3 cellular contexts compared by ENCODE assay signal in the genomic region with DNA sequence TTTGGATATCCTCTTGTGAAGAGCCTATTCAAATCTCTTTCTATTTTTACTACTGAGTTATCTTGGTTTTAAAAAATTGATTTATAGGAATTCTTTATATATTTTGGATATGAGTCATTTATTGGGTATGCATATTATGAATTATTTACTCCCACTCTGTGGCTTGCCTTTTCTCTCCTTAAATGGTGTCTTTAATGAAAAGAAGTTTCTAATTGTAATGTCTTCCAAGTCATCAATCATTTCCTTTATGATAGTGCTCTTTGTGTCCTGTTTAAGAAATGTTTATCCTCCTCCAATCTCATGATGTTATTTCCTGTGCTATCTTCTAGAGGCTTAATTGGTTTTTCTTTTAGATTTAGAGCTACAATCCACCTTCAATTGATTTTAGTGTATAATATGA.
A peak's percentile ranks its signal among the peaks of the same experiment; 100 is the strongest.
TF ChIP-seq lines count a peak whose summit lies in the region.

No MANE protein-coding gene starts in this region.

TF ChIP-seq in SK-N-SH, 30 proteins besides CTCF, POLR2A, EP300 and RAD21 (continued from another document):
- TF ChIP-seq PBX3 (IDR thresholded peaks at IDR 0.05): 0 out of 2 replicates have a peak, but pooled peaks have one; percentile 10
- no peak for TF ChIP-seq EZH2phosphoT487 (IDR thresholded peaks at IDR 0.05; ENCODE audit: borderline replicate concordance, low read depth)
- TF ChIP-seq JUND (IDR thresholded peaks at IDR 0.05): 0 out of 2 replicates have a peak, but pooled peaks have one; percentile 18
- no peak for TF ChIP-seq MXI1 (IDR thresholded peaks at IDR 0.05; ENCODE audit: low read depth, low read length)

TF ChIP-seq in SK-N-SH treated with all-trans-retinoic acid at 6 μM for 48 hours, 23 proteins besides CTCF, POLR2A, EP300 and RAD21 (continues in another document):
- TF ChIP-seq, protein P1, sequence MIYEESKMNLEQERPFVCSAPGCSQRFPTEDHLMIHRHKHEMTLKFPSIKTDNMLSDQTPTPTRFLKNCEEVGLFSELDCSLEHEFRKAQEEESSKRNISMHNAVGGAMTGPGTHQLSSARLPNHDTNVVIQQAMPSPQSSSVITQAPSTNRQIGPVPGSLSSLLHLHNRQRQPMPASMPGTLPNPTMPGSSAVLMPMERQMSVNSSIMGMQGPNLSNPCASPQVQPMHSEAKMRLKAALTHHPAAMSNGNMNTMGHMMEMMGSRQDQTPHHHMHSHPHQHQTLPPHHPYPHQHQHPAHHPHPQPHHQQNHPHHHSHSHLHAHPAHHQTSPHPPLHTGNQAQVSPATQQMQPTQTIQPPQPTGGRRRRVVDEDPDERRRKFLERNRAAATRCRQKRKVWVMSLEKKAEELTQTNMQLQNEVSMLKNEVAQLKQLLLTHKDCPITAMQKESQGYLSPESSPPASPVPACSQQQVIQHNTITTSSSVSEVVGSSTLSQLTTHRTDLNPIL (CRISPR knock-in tag; IDR thresholded peaks at IDR 0.05; ENCODE audit: low read depth): no peak
- TF ChIP-seq ZNF70 (CRISPR knock-in tag; IDR thresholded peaks at IDR 0.05) (no peak), ISL1 (CRISPR knock-in tag; IDR thresholded peaks at IDR 0.05) (no peak; the same call in 1 of the 2 replicates), ZNF565 (CRISPR knock-in tag; conservative IDR thresholded peaks at IDR 0.05; ENCODE audit: low read depth) (no peak), TOX (CRISPR knock-in tag; IDR thresholded peaks at IDR 0.05; ENCODE audit: borderline replicate concordance) (no peak), ZFP30 (CRISPR knock-in tag; IDR thresholded peaks at IDR 0.05) (no peak), CSRNP3 (CRISPR knock-in tag; IDR thresholded peaks at IDR 0.05) (no peak), TSHZ2 (CRISPR knock-in tag; IDR thresholded peaks at IDR 0.05) (no peak), ZC3H10 (CRISPR knock-in tag; IDR thresholded peaks at IDR 0.05) (no peak), ESRRG (CRISPR knock-in tag; IDR thresholded peaks at IDR 0.05) (no peak), BACH2 (CRISPR knock-in tag; IDR thresholded peaks at IDR 0.05; ENCODE audit: borderline replicate concordance) (no peak), CSDC2 (CRISPR knock-in tag; IDR thresholded peaks at IDR 0.05) (no peak), RARB (CRISPR knock-in tag; IDR thresholded peaks at IDR 0.05) (no peak), SNAI2 (CRISPR knock-in tag; IDR thresholded peaks at IDR 0.05) (no peak), GLIS3 (CRISPR knock-in tag; IDR thresholded peaks at IDR 0.05) (no peak), ZNF8 (CRISPR knock-in tag; IDR thresholded peaks at IDR 0.05) (no peak), PATZ1 (CRISPR knock-in tag; IDR thresholded peaks at IDR 0.05; ENCODE audit: borderline replicate concordance) (no peak)

TF ChIP-seq in IMR-90, 13 proteins besides CTCF, POLR2A, EP300 and RAD21 (continued from another document):
- TF ChIP-seq ELK1 (IDR thresholded peaks at IDR 0.05; ENCODE audit: borderline replicate concordance, low read depth, low read length) (no peak), USF2 (IDR thresholded peaks at IDR 0.05; ENCODE audit: low read depth, low read length) (no peak), FOS (IDR thresholded peaks at IDR 0.05; ENCODE audit: low read depth, low read length) (no peak)
